In the genomic region with DNA sequence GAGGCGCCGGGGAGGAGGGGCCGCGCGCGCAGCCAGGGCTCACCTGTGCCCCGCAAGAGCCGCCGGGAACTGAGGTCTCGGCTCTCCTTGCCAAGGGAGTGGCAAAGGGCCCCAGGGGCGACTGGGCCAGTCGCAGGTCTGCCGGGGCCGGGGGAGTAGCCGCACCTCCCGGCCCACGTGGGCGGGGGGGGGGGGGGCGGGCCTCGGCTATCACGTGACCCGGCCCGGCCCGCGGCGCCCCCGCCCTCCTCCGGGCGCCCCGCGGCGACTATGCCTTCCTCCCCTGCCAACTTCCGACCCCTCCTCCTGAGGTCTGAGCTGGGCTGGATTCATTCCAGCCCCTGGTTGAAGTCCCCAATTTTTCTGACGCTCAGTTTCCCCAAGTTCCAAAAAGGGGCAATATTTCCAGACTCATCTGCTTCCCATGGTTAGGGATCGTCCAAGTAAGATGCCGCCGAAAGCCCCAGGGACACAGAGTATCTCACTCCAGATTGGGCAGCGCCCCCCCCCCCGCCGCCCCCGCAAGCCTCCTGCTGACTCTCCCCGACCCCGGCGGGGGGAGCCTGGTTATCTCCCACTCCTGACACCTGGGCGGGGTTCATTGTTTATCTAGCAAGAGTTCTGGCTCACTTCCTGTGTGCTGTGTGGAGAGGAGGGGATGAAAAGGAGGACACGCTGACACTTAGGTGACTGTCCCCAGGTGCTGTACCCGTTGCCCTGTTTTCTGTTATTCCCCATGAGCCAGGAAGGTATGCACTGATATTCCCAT, we compare ENCODE assay signal across 8 cellular contexts. TPM values are rescaled to one million over a fixed set of nuclear protein-coding genes. Genes with fewer than 3 reads are reported as not detected.
DNase-seq lines count a peak whose midpoint lies in the region; ATAC-seq and TF ChIP-seq lines count a peak whose summit lies in the region.

A gene with protein sequence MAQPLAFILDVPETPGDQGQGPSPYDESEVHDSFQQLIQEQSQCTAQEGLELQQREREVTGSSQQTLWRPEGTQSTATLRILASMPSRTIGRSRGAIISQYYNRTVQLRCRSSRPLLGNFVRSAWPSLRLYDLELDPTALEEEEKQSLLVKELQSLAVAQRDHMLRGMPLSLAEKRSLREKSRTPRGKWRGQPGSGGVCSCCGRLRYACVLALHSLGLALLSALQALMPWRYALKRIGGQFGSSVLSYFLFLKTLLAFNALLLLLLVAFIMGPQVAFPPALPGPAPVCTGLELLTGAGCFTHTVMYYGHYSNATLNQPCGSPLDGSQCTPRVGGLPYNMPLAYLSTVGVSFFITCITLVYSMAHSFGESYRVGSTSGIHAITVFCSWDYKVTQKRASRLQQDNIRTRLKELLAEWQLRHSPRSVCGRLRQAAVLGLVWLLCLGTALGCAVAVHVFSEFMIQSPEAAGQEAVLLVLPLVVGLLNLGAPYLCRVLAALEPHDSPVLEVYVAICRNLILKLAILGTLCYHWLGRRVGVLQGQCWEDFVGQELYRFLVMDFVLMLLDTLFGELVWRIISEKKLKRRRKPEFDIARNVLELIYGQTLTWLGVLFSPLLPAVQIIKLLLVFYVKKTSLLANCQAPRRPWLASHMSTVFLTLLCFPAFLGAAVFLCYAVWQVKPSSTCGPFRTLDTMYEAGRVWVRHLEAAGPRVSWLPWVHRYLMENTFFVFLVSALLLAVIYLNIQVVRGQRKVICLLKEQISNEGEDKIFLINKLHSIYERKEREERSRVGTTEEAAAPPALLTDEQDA (minus strand): TSS at position 140 of the 769 bp plus-strand sequence. CDS start 1,923 bp downstream, outside the sequence.

- peaks cover under 1% of the 10 kb centered on the region for H3K36me3 Mint-ChIP-seq in progenitor cell of endocrine pancreas (ENCODE audit: insufficient read depth)

- H3K27me3 ChIP-seq in adipocyte (replicated peaks; ENCODE audit: control insufficient read depth, insufficient read depth, low read length), result peaks cover 27% of the 10 kb centered on the region

- H3K9me3 Mint-ChIP-seq in progenitor cell of endocrine pancreas (ENCODE audit: low read depth), result no peaks in the 10 kb centered on the region

- peak within 1 kb of the TSS; percentile 58 for H3K9ac ChIP-seq in adipocyte (ENCODE audit: low read length)

- DNase-seq in GF-D8 (lab: John Stamatoyannopoulos, UW), result peak; percentile 59
- peak; percentile 76 for DNase-seq in SKM-1 treated with dmso at 0.1 percent for 144 hours (lab: John Stamatoyannopoulos, UW; ENCODE audit: unreplicated experiment)
- peak; percentile 44 for DNase-seq in adipocyte (ENCODE audit: low read depth)
- DNase-seq in left ventricle myocardium superior, result peak; percentile 74
- DNase-seq in progenitor cell of endocrine pancreas (ENCODE audit: low spot score, unreplicated experiment), result peak; percentile 66
- DNase-seq in cortex of kidney (lab: John Stamatoyannopoulos, UW), result no peak

- H3K36me3 ChIP-seq in adipocyte (ENCODE audit: control insufficient read depth, insufficient read depth, low read length, severe bottlenecking), result no peaks in the 10 kb centered on the region

- peak within 1 kb of the TSS; percentile 97 for H3K27ac Mint-ChIP-seq in progenitor cell of endocrine pancreas

- peaks cover 12% of the 10 kb centered on the region for H3K4me1 ChIP-seq in adipocyte (ENCODE audit: control insufficient read depth, insufficient read depth, low read length)

- TF ChIP-seq EP300 in Ishikawa (IDR thresholded peaks at IDR 0.05; ENCODE audit: borderline replicate concordance), result peak; percentile 1; the same call in 1 of the 2 replicates

- no peak for TF ChIP-seq CTCF in progenitor cell of endocrine pancreas (IDR thresholded peaks at IDR 0.05; ENCODE audit: unreplicated experiment)

- peak within 1 kb of the TSS; percentile 63 for H3K4me3 ChIP-seq in adipocyte (ENCODE audit: low read length)

- H3K9me3 ChIP-seq in adipocyte (ENCODE audit: control insufficient read depth, low read length), result no peaks in the 10 kb centered on the region

- no peak for TF ChIP-seq RAD21 in Ishikawa (IDR thresholded peaks at IDR 0.05; ENCODE audit: low read depth)

- intact Hi-C loops in left ventricle myocardium superior (cut with micrococcal nuclease), result no loop called here

- peak within 1 kb of the TSS; percentile 83 for H3K4me3 Mint-ChIP-seq in progenitor cell of endocrine pancreas (ENCODE audit: low read depth)

- peaks cover 6% of the 10 kb centered on the region for H3K4me1 Mint-ChIP-seq in progenitor cell of endocrine pancreas (ENCODE audit: low read depth)

- peaks cover 15% of the 10 kb centered on the region for H3K27me3 Mint-ChIP-seq in progenitor cell of endocrine pancreas

- ATAC-seq in left ventricle myocardium superior (peak; percentile 47), HG02610 (IDR thresholded peaks at IDR 0.05; ENCODE audit: unreplicated experiment) (no peak)

TF ChIP-seq in Ishikawa, 13 proteins besides CTCF, POLR2A, EP300 and RAD21:
- TF ChIP-seq, protein P1, sequence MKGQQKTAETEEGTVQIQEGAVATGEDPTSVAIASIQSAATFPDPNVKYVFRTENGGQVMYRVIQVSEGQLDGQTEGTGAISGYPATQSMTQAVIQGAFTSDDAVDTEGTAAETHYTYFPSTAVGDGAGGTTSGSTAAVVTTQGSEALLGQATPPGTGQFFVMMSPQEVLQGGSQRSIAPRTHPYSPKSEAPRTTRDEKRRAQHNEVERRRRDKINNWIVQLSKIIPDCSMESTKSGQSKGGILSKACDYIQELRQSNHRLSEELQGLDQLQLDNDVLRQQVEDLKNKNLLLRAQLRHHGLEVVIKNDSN (IDR thresholded peaks at IDR 0.05), result peak; percentile 89
- TF ChIP-seq ZBTB7A (IDR thresholded peaks at IDR 0.05; ENCODE audit: low read depth), result peak; percentile 65
- no peak for TF ChIP-seq TCF12 (IDR thresholded peaks at IDR 0.05; ENCODE audit: low read depth)
- TF ChIP-seq CREB1 (IDR thresholded peaks at IDR 0.05; ENCODE audit: low read depth), result no peak
- 0 out of 2 replicates have a peak, but pooled peaks have one; percentile 34 for TF ChIP-seq YY1 (IDR thresholded peaks at IDR 0.05; ENCODE audit: low read depth)
- peak; percentile 35 for TF ChIP-seq NFIC (IDR thresholded peaks at IDR 0.05)
- TF ChIP-seq TAF1 (IDR thresholded peaks at IDR 0.05; ENCODE audit: low read depth), result peak; percentile 57
- peak; percentile 85 for TF ChIP-seq EGR1 (IDR thresholded peaks at IDR 0.05)
- TF ChIP-seq, protein P2, sequence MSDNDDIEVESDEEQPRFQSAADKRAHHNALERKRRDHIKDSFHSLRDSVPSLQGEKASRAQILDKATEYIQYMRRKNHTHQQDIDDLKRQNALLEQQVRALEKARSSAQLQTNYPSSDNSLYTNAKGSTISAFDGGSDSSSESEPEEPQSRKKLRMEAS (IDR thresholded peaks at IDR 0.05), result peak; percentile 43
TF ChIP-seq in Ishikawa: peak in this region for 7.

RNA-seq across cellular contexts. Expression of the gene that starts here (rescaled TPM):
- total RNA-seq in left ventricle myocardium superior (69.2 TPM), progenitor cell of endocrine pancreas (125 and 134 TPM in 2 replicates)
